In genomic region chr20:33719277-33719988, GRCh38 we compare ENCODE assay signal across 8 cellular contexts. TPM values are rescaled to one million over a fixed set of nuclear protein-coding genes. Genes with fewer than 3 reads are reported as not detected.
A peak's percentile ranks its signal among the peaks of the same experiment; 100 is the strongest.
DNase-seq lines count a peak whose midpoint lies in the region; ATAC-seq and TF ChIP-seq lines count a peak whose summit lies in the region.

No MANE protein-coding gene starts in this region.

- H3K4me1 ChIP-seq in Panc1 (ENCODE audit: control insufficient read depth, insufficient read depth, low read length) (0 out of 2 replicates have a peak, but pooled peaks cover 5% of the 10 kb centered on the region), prostate gland (replicated peaks) (peaks cover 9% of the 10 kb centered on the region)

- no peaks in the 10 kb centered on the region for H3K9me3 ChIP-seq in Panc1 (ENCODE audit: control insufficient read depth, insufficient read depth, low read depth, low read length)
- no peaks in the 10 kb centered on the region for H3K9me3 ChIP-seq in prostate gland

- H3K27ac ChIP-seq in Panc1 (ENCODE audit: low read length) (peak overlapping the region; percentile 77), prostate gland (peak overlapping the region; percentile 51 to 68)

- WGBS in prostate gland, result 40% methylated on average over 13 of the region's 13 CpGs

- TF ChIP-seq POLR2A in prostate gland (IDR thresholded peaks at IDR 0.05), result no peak

- intact Hi-C loops in Panc1 (cut with micrococcal nuclease; ENCODE audit: unreplicated experiment) (no loop called here), prostate gland (cut with DNase I) (no loop called here)

- BruUV-seq in Panc1 (replicated peaks; lab: Mats Ljungman, UMichigan), result TSS peak; percentile 83

- ATAC-seq in Panc1 (peak; percentile 23), GM18870 (IDR thresholded peaks at IDR 0.05; ENCODE audit: unreplicated experiment) (no peak), HG03565 (IDR thresholded peaks at IDR 0.05; ENCODE audit: unreplicated experiment) (no peak)

- no peaks in the 10 kb centered on the region for H3K27me3 ChIP-seq in GM06990 (replicated peaks; ENCODE audit: control insufficient read depth, insufficient read depth, low read length)
- H3K27me3 ChIP-seq in Panc1 (ENCODE audit: control insufficient read depth, insufficient read depth, low read length), result no peaks in the 10 kb centered on the region
- no peaks in the 10 kb centered on the region for H3K27me3 ChIP-seq in prostate gland (replicated peaks; ENCODE audit: insufficient read depth)

- CTCF ChIA-PET in Panc1 (lab: Charles Lee), result no interaction called here

- H3K36me3 ChIP-seq in GM06990 (ENCODE audit: control insufficient read depth, insufficient read depth, low read length) (no peaks in the 10 kb centered on the region), Panc1 (ENCODE audit: control insufficient read depth, insufficient read depth, low read length) (no peaks in the 10 kb centered on the region), prostate gland (no peaks in the 10 kb centered on the region)

- TF ChIP-seq CTCF in GM06990 (IDR thresholded peaks at IDR 0.05; ENCODE audit: insufficient read depth, low read length, poor library complexity, severe bottlenecking) (no peak), Panc1 (IDR thresholded peaks at IDR 0.05) (no peak), epithelial cell of proximal tubule (conservative IDR thresholded peaks at IDR 0.05; ENCODE audit: low read depth, low read length) (no peak), prostate gland (IDR thresholded peaks at IDR 0.05) (no peak)

- DNase-seq in GM06990 (ENCODE audit: extremely low read depth, insufficient read length) (peak; percentile 18), Panc1 (ENCODE audit: low read depth, low spot score) (no peak), epithelial cell of proximal tubule (ENCODE audit: low read depth) (no peak), prostate gland (ENCODE audit: low spot score) (no peak), mucosa of gallbladder (ENCODE audit: low spot score) (no peak)
- DNase-seq in stimulated activated CD4-positive, alpha-beta T cell treated with anti-CD3 and anti-CD28 coated beads, Interleukin-4, amount 100 ng/mL, for 24 hours, result no peak

- peak overlapping the region; percentile 67 for H3K4me3 ChIP-seq in GM06990 (replicated peaks; ENCODE audit: low read depth, low read length)
- H3K4me3 ChIP-seq in Panc1 (ENCODE audit: low read depth in 2 of 2, low read length in 2 of 2), result peak overlapping the region; percentile 80 to 83
- H3K4me3 ChIP-seq in epithelial cell of proximal tubule (ENCODE audit: low read depth, low read length), result peak overlapping the region; percentile 82
- peak overlapping the region; percentile 66 to 90 for H3K4me3 ChIP-seq in prostate gland

- POLR2A ChIA-PET in Panc1 (lab: Charles Lee), result no interaction called here

- in situ Hi-C loops in Panc1 (cut with HindIII; ENCODE audit: low pct_unique_long_range_greater_than_20kb, low sequenced_read_pairs), result no loop called here

RNA-seq across cellular contexts. Expression of gene PXMP4, which starts 0.7 kb away (rescaled TPM):
- total RNA-seq in Panc1 (2021; ENCODE audit: unreplicated experiment) (12.0 TPM), epithelial cell of proximal tubule (2.1 and 2.5 TPM in 2 replicates), prostate gland (10 to 100 TPM; 13.3 to 25.5 TPM), mucosa of gallbladder (17.9 TPM)
- 11.5 TPM for polyA plus RNA-seq in Panc1 (2012; ENCODE audit: insufficient read length)

RNA-seq across cellular contexts. Expression of gene ZNF341, which starts 12.4 kb away (rescaled TPM):
- 7.7 TPM for total RNA-seq in Panc1 (2021; ENCODE audit: unreplicated experiment)
- polyA plus RNA-seq in Panc1 (2012; ENCODE audit: insufficient read length), result 7.7 TPM
- total RNA-seq in epithelial cell of proximal tubule, result 2.1 and 2.5 TPM in 2 replicates
- total RNA-seq in prostate gland, result 1 to 10 TPM; 2.8 to 7.0 TPM
- 5.8 TPM for total RNA-seq in mucosa of gallbladder

RNA-seq across cellular contexts. Expression of gene E2F1, which starts 33.2 kb away (rescaled TPM):
- total RNA-seq in Panc1 (2021; ENCODE audit: unreplicated experiment) (64.2 TPM), epithelial cell of proximal tubule (17.1 and 35.0 TPM in 2 replicates), prostate gland (10 to 100 TPM in 1 of 2 donors, 1 to 10 TPM in 1; 2.0 to 10.1 TPM), mucosa of gallbladder (2.3 TPM)
- 35.8 TPM for polyA plus RNA-seq in Panc1 (2012; ENCODE audit: insufficient read length)

RNA-seq across cellular contexts. Expression of gene NECAB3, which starts 45.2 kb away (rescaled TPM):
- total RNA-seq in Panc1 (2021; ENCODE audit: unreplicated experiment) (46.4 TPM), epithelial cell of proximal tubule (13.2 and 26.9 TPM in 2 replicates), prostate gland (100 to 1,000 TPM; 142 to 156 TPM), mucosa of gallbladder (37.3 TPM)
- polyA plus RNA-seq in Panc1 (2012; ENCODE audit: insufficient read length), result 46.9 TPM

RNA-seq across cellular contexts. Expression of gene ACTL10, which starts 52.7 kb away (rescaled TPM):
- total RNA-seq in Panc1 (2021; ENCODE audit: unreplicated experiment) (not detected), epithelial cell of proximal tubule (2.2 TPM in 2 replicates), prostate gland (1 to 10 TPM; 7.9 to 8.5 TPM), mucosa of gallbladder (4.8 TPM)
- polyA plus RNA-seq in Panc1 (2012; ENCODE audit: insufficient read length), result 0.11 TPM
